Comparison of ENCODE assay signal across 14 cellular contexts in the genomic region with DNA sequence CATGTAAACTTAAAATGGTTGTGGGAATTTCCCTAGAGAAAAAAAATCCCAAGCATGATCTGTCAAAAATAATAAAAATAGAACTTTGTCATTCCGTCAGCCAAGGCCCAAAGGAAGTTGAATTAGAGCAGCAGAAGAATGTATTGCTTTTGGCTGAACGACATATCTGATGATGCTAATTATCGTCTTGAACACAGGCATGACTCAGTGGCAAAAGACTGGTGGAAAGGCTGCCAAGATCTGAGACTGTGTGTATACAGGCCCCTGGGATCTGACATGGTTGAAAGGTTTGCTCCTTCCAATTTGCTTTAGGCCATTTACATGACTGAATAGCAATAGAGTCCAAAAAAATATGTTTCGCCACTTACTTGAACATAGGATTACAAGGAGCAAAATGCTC.
DNase-seq lines count a peak whose midpoint lies in the region; ATAC-seq, FAIRE-seq and TF ChIP-seq lines count a peak whose summit lies in the region.
"Had no signal": no experiment of that assay in that cellular context is flagged by ENCODE, and none has a peak within 500 bp of the region (broad histone marks: within the 10 kb centered on the region; RNA-seq: fewer than 3 reads in every experiment).

No MANE protein-coding gene starts in this region.

- H3K4me1 ChIP-seq in right atrium auricular region (no peaks in the 10 kb centered on the region), mammary epithelial cell (ENCODE audit: insufficient read depth, low read length) (no peaks in the 10 kb centered on the region), keratinocyte (ENCODE audit: control insufficient read depth, extremely low read depth, insufficient read depth, low read length) (peaks cover 3% of the 10 kb centered on the region), small intestine (ENCODE audit: control insufficient read depth in 2 of 2, insufficient read depth in 1 of 2, low read depth in 1 of 2, low read length in 1 of 2) (no peaks in the 10 kb centered on the region)
- H3K4me1 ChIP-seq: transverse colon had no signal

- intact Hi-C loops in left cardiac atrium (cut with DNase I) (no loop called here), mammary epithelial cell (cut with micrococcal nuclease) (no loop called here), posterior cingulate gyrus (cut with DNase I) (no loop called here)

- TF ChIP-seq CTCF in right atrium auricular region (IDR thresholded peaks at IDR 0.05) = no peak
- TF ChIP-seq CTCF in mammary epithelial cell (conservative IDR thresholded peaks at IDR 0.05 in 1 of 2, IDR thresholded peaks at IDR 0.05 in 1 of 2; ENCODE audit: extremely low read depth in 1 of 2, insufficient read depth in 1 of 2, low read depth in 1 of 2, low read length in 2 of 2) = no peak
- TF ChIP-seq CTCF in keratinocyte (optimal IDR thresholded peaks at IDR 0.05 in 1 of 3, IDR thresholded peaks at IDR 0.05 in 1 of 3, conservative IDR thresholded peaks at IDR 0.05 in 1 of 3; ENCODE audit: extremely low read depth in 1 of 3, insufficient read depth in 2 of 3, low read length in 3 of 3) = no peak

- no peaks in the 10 kb centered on the region for H3K27me3 ChIP-seq in right atrium auricular region
- no peaks in the 10 kb centered on the region for H3K27me3 ChIP-seq in mammary epithelial cell (ENCODE audit: insufficient read depth, low read length)
- no peaks in the 10 kb centered on the region for H3K27me3 ChIP-seq in keratinocyte (ENCODE audit: control insufficient read depth, extremely low read depth, insufficient read depth, low read length)
- no peaks in the 10 kb centered on the region for H3K27me3 ChIP-seq in small intestine (ENCODE audit: control insufficient read depth in 2 of 2, insufficient read depth in 2 of 2, low read length in 2 of 2)
- H3K27me3 ChIP-seq: neural progenitor cell, transverse colon had no signal

- H3K4me3 ChIP-seq in right atrium auricular region = no peak overlapping the region
- no peak overlapping the region for H3K4me3 ChIP-seq in mammary epithelial cell (replicated peaks in 1 of 3; ENCODE audit: insufficient read depth in 1 of 3, low read depth in 2 of 3, low read length in 3 of 3)
- no peak overlapping the region for H3K4me3 ChIP-seq in keratinocyte (ENCODE audit: control insufficient read depth in 2 of 3, extremely low read depth in 1 of 3, insufficient read depth in 2 of 3, low read depth in 1 of 3, low read length in 3 of 3)
- H3K4me3 ChIP-seq in small intestine (ENCODE audit: low read depth in 1 of 2, low read length in 2 of 2) = no peak overlapping the region
- H3K4me3 ChIP-seq: neural progenitor cell, transverse colon had no signal

- no TSS peak for BruUV-seq in mammary epithelial cell (replicated peaks; lab: Mats Ljungman, UMichigan)

- H3K9ac ChIP-seq in mammary epithelial cell (ENCODE audit: insufficient read depth, low read length) = no peak overlapping the region
- H3K9ac ChIP-seq in keratinocyte (ENCODE audit: control insufficient read depth, extremely low read depth, insufficient read depth, low read length) = no peak overlapping the region
- H3K9ac ChIP-seq: neural progenitor cell had no signal

- CTCF ChIA-PET in mammary epithelial cell (lab: Charles Lee; ENCODE audit: low non-redundant PET) = no interaction called here

- no peaks in the 10 kb centered on the region for H3K9me1 ChIP-seq in keratinocyte (ENCODE audit: control insufficient read depth, extremely low read depth, insufficient read depth, low read length)

- no peak overlapping the region for H3K4me2 ChIP-seq in mammary epithelial cell (ENCODE audit: insufficient read depth, low read depth, low read length)
- no peak overlapping the region for H3K4me2 ChIP-seq in keratinocyte (ENCODE audit: control insufficient read depth, extremely low read depth, insufficient read depth, low read depth, low read length)
- H3K4me2 ChIP-seq: neural progenitor cell had no signal

- H3K27ac ChIP-seq in right atrium auricular region (no peak overlapping the region), mammary epithelial cell (ENCODE audit: insufficient read depth, low read depth, low read length) (no peak overlapping the region), keratinocyte (ENCODE audit: control insufficient read depth, insufficient read depth, low read length) (no peak overlapping the region), small intestine (ENCODE audit: low read depth in 1 of 2, low read length in 1 of 2) (no peak overlapping the region)
- H3K27ac ChIP-seq: neural progenitor cell, transverse colon had no signal

- dilution Hi-C loops in mammary epithelial cell (cut with HindIII; ENCODE audit: low sequenced_read_pairs) = no loop called here
- dilution Hi-C loops in keratinocyte (cut with MboI; ENCODE audit: extremely low pct_ligation_motif_present, low sequenced_read_pairs) = no loop called here

- H2AFZ ChIP-seq in mammary epithelial cell (ENCODE audit: low read depth, low read length) = no peak overlapping the region
- H2AFZ ChIP-seq in keratinocyte (ENCODE audit: control insufficient read depth, low read length) = no peak overlapping the region
- H2AFZ ChIP-seq: neural progenitor cell had no signal

- H3K36me3 ChIP-seq in right atrium auricular region (no peaks in the 10 kb centered on the region), mammary epithelial cell (ENCODE audit: insufficient read depth, low read length) (no peaks in the 10 kb centered on the region), keratinocyte (ENCODE audit: control insufficient read depth in 2 of 2, extremely low read depth in 1 of 2, insufficient read depth in 2 of 2, low read length in 2 of 2) (no peaks in the 10 kb centered on the region), small intestine (ENCODE audit: control insufficient read depth in 2 of 2, insufficient read depth in 2 of 2, low read length in 2 of 2) (no peaks in the 10 kb centered on the region)
- H3K36me3 ChIP-seq: neural progenitor cell, transverse colon had no signal

- in situ Hi-C loops in mammary epithelial cell (cut with MboI; ENCODE audit: low sequenced_read_pairs in 2 of 2) = no loop called here

- FAIRE-seq in keratinocyte (lab: Jason Lieb, UNC) (peak; percentile 68), small intestine (lab: Jason Lieb, UNC) (no peak)
- FAIRE-seq: TTC549 had no signal

- 6% methylated on average over 4 of the region's 4 CpGs for WGBS in mammary epithelial cell (ENCODE audit: low coverage, missing lambda C conversion rate)
- 53 to 79% (median 72%) methylated on average over 4 of the region's 4 CpGs for WGBS in small intestine, 3 donors

- H3K79me2 ChIP-seq in mammary epithelial cell (ENCODE audit: insufficient read depth, low read length) (no peaks in the 10 kb centered on the region), keratinocyte (ENCODE audit: control insufficient read depth, insufficient read depth, low read length) (no peaks in the 10 kb centered on the region)

- peak; percentile 25 for DNase-seq in left cardiac atrium
- no peak for DNase-seq in right atrium auricular region (ENCODE audit: low spot score)
- peak; percentile 63 for DNase-seq in mammary epithelial cell
- DNase-seq in keratinocyte (ENCODE audit: low read depth, low spot score) = no peak
- no peak for DNase-seq in amniotic stem cell (lab: John Stamatoyannopoulos, UW)
- no peak for DNase-seq in DMS79 (lab: John Stamatoyannopoulos, UW)
- no peak for DNase-seq in small intestine
- DNase-seq in posterior cingulate gyrus = no peak
- DNase-seq: activated naive CD4-positive, alpha-beta T cell treated with anti-CD3 and anti-CD28 coated beads for 36 hours; NCI-H345; stimulated activated CD4-positive, alpha-beta T cell treated with anti-CD3 and anti-CD28 coated beads, Interleukin-12 subunit alpha, Interleukin-12 subunit beta, amount 100 ng/mL, for 4 hours; transverse colon had no signal

- H4K20me1 ChIP-seq in mammary epithelial cell (ENCODE audit: insufficient read depth, low read length) (no peaks in the 10 kb centered on the region), keratinocyte (ENCODE audit: control insufficient read depth, extremely low read depth, insufficient read depth, low read length) (no peaks in the 10 kb centered on the region)

- H3K9me3 ChIP-seq in right atrium auricular region (no peaks in the 10 kb centered on the region), mammary epithelial cell (replicated peaks; ENCODE audit: insufficient read depth, low read length) (peaks cover 2% of the 10 kb centered on the region), keratinocyte (ENCODE audit: control insufficient read depth, low read depth, low read length) (no peaks in the 10 kb centered on the region), small intestine (ENCODE audit: control insufficient read depth, low read depth) (no peaks in the 10 kb centered on the region)
- H3K9me3 ChIP-seq: transverse colon had no signal

- ATAC-seq in left cardiac atrium = peak; percentile 57 to 92

Comparison
In these comparisons a context has a peak if more than half of its experiments do, and no peak if none do; other contexts are left out.
1. DNase-seq: peak in left cardiac atrium (single experiment) and mammary epithelial cell (single experiment); none in right atrium auricular region (single experiment), keratinocyte (single experiment), amniotic stem cell (single experiment), DMS79 (single experiment), small intestine (single experiment) and posterior cingulate gyrus (0 of 10).